1 cellular context compared by ENCODE assay signal in the genomic region with DNA sequence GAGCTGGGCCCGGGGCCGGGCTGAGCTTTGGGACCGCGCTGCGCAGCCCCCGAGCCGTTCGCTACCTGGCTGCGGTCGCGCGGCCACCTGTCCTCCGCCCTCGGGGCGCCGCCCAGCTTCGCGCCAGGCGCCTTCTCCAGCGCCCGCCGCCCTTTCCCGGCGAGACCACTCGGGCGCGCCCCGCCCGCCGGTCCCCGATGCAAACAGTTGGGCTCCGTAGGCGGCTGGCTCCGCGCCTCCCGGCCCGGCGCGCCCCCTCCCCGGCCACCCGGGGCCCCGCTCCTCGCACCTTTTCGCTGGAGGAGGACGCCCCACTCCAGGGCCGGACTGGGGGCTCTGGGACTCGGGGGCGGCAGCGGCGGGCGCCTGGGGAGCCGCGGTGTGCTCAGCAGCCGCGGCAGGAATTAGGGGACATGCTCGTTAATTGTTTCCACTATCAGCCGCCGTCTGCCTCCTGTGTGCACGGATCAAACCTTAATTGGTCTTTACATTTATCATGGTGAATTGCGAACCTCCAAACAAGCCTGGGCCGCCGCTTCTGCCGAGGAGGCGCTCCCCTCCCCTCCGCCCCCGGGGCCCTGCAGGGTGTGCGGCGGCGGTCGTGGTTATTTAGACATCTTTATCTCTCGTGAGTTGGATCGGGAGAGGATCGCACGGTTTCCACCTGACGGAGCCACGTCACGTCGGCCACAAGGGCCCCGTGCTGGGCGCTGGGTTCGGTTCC.
TF ChIP-seq lines count a peak whose summit lies in the region.

No MANE protein-coding gene starts in this region.

TF ChIP-seq in K562, 482 proteins besides CTCF, POLR2A, EP300 and RAD21 (continued from another document):
- no peak for TF ChIP-seq ZKSCAN3 (CRISPR knock-in tag; IDR thresholded peaks at IDR 0.05)
- TF ChIP-seq ESRRB (CRISPR knock-in tag; IDR thresholded peaks at IDR 0.05; ENCODE audit: borderline replicate concordance) = no peak
- no peak for TF ChIP-seq ARNT (IDR thresholded peaks at IDR 0.05)
- TF ChIP-seq CREB1 (IDR thresholded peaks at IDR 0.05) = no peak
- TF ChIP-seq CREB1 (CRISPR knock-in tag; IDR thresholded peaks at IDR 0.05) = no peak
- TF ChIP-seq, protein P1, sequence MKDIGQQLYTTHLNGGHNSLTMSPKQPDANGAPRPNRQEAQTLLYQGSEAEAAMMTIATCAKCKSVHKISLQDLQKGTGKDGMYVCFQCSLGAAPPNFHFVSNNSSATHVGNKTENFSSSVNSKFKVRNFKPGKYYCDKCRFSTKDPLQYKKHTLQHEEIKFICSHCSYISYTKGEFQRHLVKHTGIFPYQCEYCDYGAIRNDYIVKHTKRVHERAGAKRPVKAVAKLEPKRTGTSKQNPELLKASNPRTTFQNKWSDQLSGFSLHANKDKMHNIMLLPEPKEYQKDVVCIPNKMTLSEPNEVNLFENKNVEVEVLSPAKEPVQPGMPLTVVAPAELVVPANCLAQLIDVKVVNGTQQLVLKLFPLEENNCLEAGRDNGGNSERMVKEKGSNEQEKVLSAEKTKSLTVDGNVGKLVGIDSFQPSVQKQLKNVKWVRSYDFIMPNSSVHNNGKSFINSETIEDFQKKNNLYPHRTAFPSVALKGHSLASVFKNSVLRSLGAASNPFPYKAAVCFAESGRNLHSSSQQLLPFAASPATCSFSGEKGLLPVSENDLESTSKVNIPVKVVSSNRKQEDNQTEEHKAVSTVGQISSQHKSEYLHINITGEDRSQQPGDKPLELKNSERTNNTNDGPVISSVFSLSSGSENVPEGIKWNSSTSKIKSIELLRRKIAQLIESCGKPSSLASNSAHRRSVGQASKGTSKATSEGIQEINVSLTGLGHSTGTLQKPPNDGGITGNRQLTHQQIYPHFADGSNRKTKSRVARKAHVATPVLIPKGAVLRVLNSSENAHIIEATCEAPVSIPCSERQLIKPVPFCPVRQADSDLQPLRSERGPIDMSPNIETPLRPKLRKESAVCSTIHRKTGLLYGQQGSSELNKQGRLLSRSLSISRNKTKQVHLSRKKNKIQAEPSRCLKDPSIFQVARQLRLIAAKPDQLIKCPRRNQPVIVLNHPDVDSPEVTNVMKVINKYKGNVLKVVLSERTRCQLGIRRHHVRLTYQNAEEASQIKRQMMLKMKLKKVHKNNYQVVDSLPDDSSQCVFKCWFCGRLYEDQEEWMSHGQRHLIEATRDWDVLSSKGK (CRISPR knock-in tag; IDR thresholded peaks at IDR 0.05) = no peak
- TF ChIP-seq SMARCE1 (IDR thresholded peaks at IDR 0.05) = no peak
